ENCODE assay signal across 18 cellular contexts in the genomic region with DNA sequence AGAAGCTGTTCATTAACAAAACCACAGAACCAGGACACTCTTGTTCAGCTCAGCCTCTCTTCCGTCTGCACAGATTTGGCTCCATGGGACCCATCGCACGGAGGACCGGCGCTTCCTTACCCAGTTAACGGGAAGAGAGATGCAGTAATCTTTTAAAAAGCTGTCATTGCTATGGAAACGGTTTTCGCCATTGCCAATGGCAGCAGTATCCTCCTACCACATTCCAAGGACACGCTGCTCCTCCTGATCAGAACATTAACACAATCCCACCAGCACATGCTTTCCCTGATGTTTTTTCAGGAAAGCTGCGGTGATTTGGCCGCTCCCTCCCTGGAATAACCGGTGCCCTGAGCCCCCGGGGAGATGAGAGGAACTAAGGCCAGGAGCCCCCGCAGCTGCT. TPM values are rescaled to one million over a fixed set of nuclear protein-coding genes. Genes with fewer than 3 reads are reported as not detected.
A peak's percentile ranks its signal among the peaks of the same experiment; 100 is the strongest.
DNase-seq lines count a peak whose midpoint lies in the region; ATAC-seq and TF ChIP-seq lines count a peak whose summit lies in the region.
"Had no signal": no experiment of that assay in that cellular context is flagged by ENCODE, and none has a peak within 500 bp of the region (broad histone marks: within the 10 kb centered on the region; RNA-seq: fewer than 3 reads in every experiment).

No MANE protein-coding gene starts in this region.

- no peak overlapping the region for H3K4me2 ChIP-seq in OCI-LY7 (ENCODE audit: low read length)

- H3K27ac ChIP-seq in duodenal mucosa (ENCODE audit: low read depth, low read length) (no peak overlapping the region), temporal lobe (ENCODE audit: low read depth, low read length) (peak overlapping the region; percentile 65), OCI-LY7 (ENCODE audit: low read depth, low read length, poor library complexity, severe bottlenecking) (no peak overlapping the region)

- H3K4me3 ChIP-seq in H7 (ENCODE audit: insufficient read depth, low read depth, low read length) (no peak overlapping the region), duodenal mucosa (ENCODE audit: low read depth in 1 of 2, low read length in 2 of 2) (peak overlapping the region in 1 of 2 donors; percentile 67), mucosa of stomach (ENCODE audit: low read length) (no peak overlapping the region), OCI-LY7 (ENCODE audit: low read depth, low read length, poor library complexity, severe bottlenecking) (no peak overlapping the region)

- no peak for ATAC-seq in GM19395 (IDR thresholded peaks at IDR 0.05; ENCODE audit: unreplicated experiment)
- ATAC-seq: activated naive CD8-positive, alpha-beta T cell treated with anti-CD3 and anti-CD28 coated beads, Interleukin-2, amount 50 U/mL, for 24 hours; activated T-cell treated with anti-CD3 and anti-CD28 coated beads, Interleukin-2, amount 50 U/mL, for 4 hours; left lobe of liver had no signal

- no peak for TF ChIP-seq CTCF in OCI-LY7 (conservative IDR thresholded peaks at IDR 0.05; ENCODE audit: low read length)

- H2AFZ ChIP-seq in OCI-LY7 (ENCODE audit: low read length) = no peak overlapping the region

- no peaks in the 10 kb centered on the region for H4K20me1 ChIP-seq in OCI-LY7 (ENCODE audit: insufficient read depth, low read length)

- POLR2A ChIA-PET in OCI-LY7 (lab: Charles Lee) = no interaction called here

- no peaks in the 10 kb centered on the region for H3K9me2 ChIP-seq in OCI-LY7 (ENCODE audit: insufficient read depth, low read length)

- no TSS peak for BruUV-seq in OCI-LY7 (replicated peaks; lab: Mats Ljungman, UMichigan)

- H3K9ac ChIP-seq in duodenal mucosa (ENCODE audit: low read depth in 1 of 2, low read length in 2 of 2) = peak overlapping the region; percentile 15 to 72
- peak overlapping the region; percentile 56 for H3K9ac ChIP-seq in mucosa of stomach (ENCODE audit: low read length)

- H3K27me3 ChIP-seq in H7 (ENCODE audit: control insufficient read depth, insufficient read depth, low read length) (no peaks in the 10 kb centered on the region), duodenal mucosa (ENCODE audit: control insufficient read depth in 1 of 2, insufficient read depth in 2 of 2, low read length in 2 of 2) (no peaks in the 10 kb centered on the region), mucosa of stomach (ENCODE audit: control insufficient read depth, insufficient read depth, low read length) (no peaks in the 10 kb centered on the region)

- intact Hi-C loops in OCI-LY7 (cut with micrococcal nuclease; ENCODE audit: unreplicated experiment) = no loop called here

- DNase-seq in H7 = peak; percentile 63
- DNase-seq in OCI-LY7 (ENCODE audit: low spot score) = no peak
- DNase-seq in medulla oblongata (ENCODE audit: extremely low spot score) = no peak
- DNase-seq: activated CD4-positive, alpha-beta T cell treated with anti-CD3 and anti-CD28 coated beads, Interleukin-2, amount 10 ng/mL, durations not matched to agents 7 days and 5 days; activated naive CD8-positive, alpha-beta T cell treated with anti-CD3 and anti-CD28 coated beads, Interleukin-2, amount 50 U/mL, for 24 hours; activated T-cell treated with anti-CD3 and anti-CD28 coated beads, Interleukin-2, amount 50 U/mL, for 4 hours; CD4-positive, alpha-beta memory T cell; NCI-H2029 treated with DMSO at 0.1 percent for 48 hours; T1000 had no signal

- no peaks in the 10 kb centered on the region for H3K79me2 ChIP-seq in OCI-LY7 (ENCODE audit: insufficient read depth, low read depth, low read length)

- H3K4me1 ChIP-seq in duodenal mucosa (ENCODE audit: control insufficient read depth in 1 of 2, insufficient read depth in 2 of 2, low read length in 2 of 2) (peaks cover 22 to 23% of the 10 kb centered on the region in 2 donors), mucosa of stomach (ENCODE audit: control insufficient read depth, insufficient read depth, low read length) (peaks cover 26% of the 10 kb centered on the region), OCI-LY7 (ENCODE audit: insufficient read depth, low read length, poor library complexity, severe bottlenecking) (no peaks in the 10 kb centered on the region)

- CTCF ChIA-PET in OCI-LY7 (lab: Charles Lee; ENCODE audit: unreplicated experiment) = no interaction called here

- H3K9me3 ChIP-seq in duodenal mucosa (ENCODE audit: control insufficient read depth in 1 of 2, low read length in 2 of 2) (no peaks in the 10 kb centered on the region), mucosa of stomach (ENCODE audit: control insufficient read depth, low read length) (no peaks in the 10 kb centered on the region), OCI-LY7 (ENCODE audit: low read length) (no peaks in the 10 kb centered on the region)
- H3K9me3 ChIP-seq: esophagus muscularis mucosa had no signal

- no peaks in the 10 kb centered on the region for H3K36me3 ChIP-seq in H7 (replicated peaks; ENCODE audit: control insufficient read depth, insufficient read depth, low read length)
- H3K36me3 ChIP-seq in duodenal mucosa (ENCODE audit: control insufficient read depth in 1 of 2, insufficient read depth in 2 of 2, low read length in 2 of 2) = peaks cover 0 to 7% of the 10 kb centered on the region in 2 donors
- H3K36me3 ChIP-seq in mucosa of stomach (ENCODE audit: control insufficient read depth, insufficient read depth, low read length) = no peaks in the 10 kb centered on the region
- no peaks in the 10 kb centered on the region for H3K36me3 ChIP-seq in OCI-LY7 (ENCODE audit: insufficient read depth, low read length)
- H3K36me3 ChIP-seq: esophagus muscularis mucosa had no signal

RNA-seq across cellular contexts. Expression of a gene that starts 2.8 kb away (rescaled TPM):
- not detected in 2 replicates for total RNA-seq in H7 (2014; rRNA removed; shearing (Covaris generic))
- total RNA-seq in temporal lobe (0.25 TPM), OCI-LY7 (2022) (not detected in 2 replicates)
- total RNA-seq in OCI-LY7 (2014; rRNA removed; shearing (Covaris generic)) = not detected in 2 replicates
- total RNA-seq: activated CD4-positive, alpha-beta T cell treated with anti-CD3 and anti-CD28 coated beads, Interleukin-2, amount 10 ng/mL, durations not matched to agents 7 days and 5 days; activated T-cell treated with anti-CD3 and anti-CD28 coated beads, Interleukin-2, amount 50 U/mL, for 4 hours; CD4-positive, alpha-beta memory T cell; esophagus muscularis mucosa; left lobe of liver; M059J; neural crest cell; skeletal muscle tissue had no signal

RNA-seq across cellular contexts. Expression of a gene that starts 53.6 kb away (rescaled TPM):
- 0.28 and 1.5 TPM in 2 replicates for total RNA-seq in H7 (2014; rRNA removed; shearing (Covaris generic))
- total RNA-seq in temporal lobe (not detected), OCI-LY7 (2022) (not detected in 2 replicates)
- total RNA-seq in OCI-LY7 (2014; rRNA removed; shearing (Covaris generic)) = not detected in 2 replicates
- total RNA-seq: neural crest cell, skeletal muscle tissue had no signal
